Comparison of ENCODE assay signal across 10 cellular contexts in the genomic region with DNA sequence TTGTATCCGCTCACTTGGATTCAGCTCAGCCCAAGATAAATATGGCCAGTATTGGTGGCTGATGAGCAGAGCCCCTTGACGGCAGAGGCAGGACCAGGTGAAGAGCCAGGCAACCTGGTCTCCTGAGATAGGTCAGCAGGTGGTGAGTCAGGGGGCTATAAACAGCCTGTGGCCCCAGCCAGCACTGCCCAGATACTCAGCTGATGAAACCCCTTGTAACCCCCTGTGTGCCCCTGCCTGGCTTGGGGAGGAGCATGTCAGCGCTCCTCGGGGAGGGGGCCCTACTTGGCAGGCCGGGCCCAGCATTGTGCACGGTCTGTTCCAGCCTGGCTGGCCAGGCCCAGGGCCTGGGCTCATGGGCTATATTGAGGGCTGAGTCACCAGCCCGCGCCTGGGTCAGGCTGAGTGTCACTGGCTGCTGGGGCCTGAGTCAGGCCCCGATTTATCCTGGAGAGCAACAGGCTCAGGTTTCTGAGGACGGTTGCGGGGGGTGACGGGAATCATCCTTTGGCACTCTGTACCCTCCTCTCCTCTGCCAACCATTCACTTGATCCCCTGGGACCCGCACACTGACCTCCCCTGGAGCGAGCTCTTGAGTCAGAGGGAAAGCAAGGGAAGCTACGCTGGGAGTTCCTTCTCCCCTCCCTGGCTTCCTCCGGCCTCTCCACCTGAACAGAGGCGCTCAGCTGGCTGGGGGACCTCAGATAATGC. TPM values are rescaled to one million over a fixed set of nuclear protein-coding genes. Genes with fewer than 3 reads are reported as not detected.
DNase-seq lines count a peak whose midpoint lies in the region; ATAC-seq and TF ChIP-seq lines count a peak whose summit lies in the region.
"Had no signal": no experiment of that assay in that cellular context is flagged by ENCODE, and none has a peak within 500 bp of the region (broad histone marks: within the 10 kb centered on the region; RNA-seq: fewer than 3 reads in every experiment).

No MANE protein-coding gene starts in this region.

- 68% methylated on average over 15 of the region's 17 CpGs for WGBS in prostate gland

- ATAC-seq in GM18858 (IDR thresholded peaks at IDR 0.05; ENCODE audit: unreplicated experiment), result no peak

- H3K4me1 ChIP-seq in SJSA1 (replicated peaks) (peaks cover 48% of the 10 kb centered on the region), prostate gland (replicated peaks) (no peaks in the 10 kb centered on the region), HAP-1 (peaks cover 16% of the 10 kb centered on the region)

- no peaks in the 10 kb centered on the region for H3K27me3 ChIP-seq in SJSA1 (replicated peaks)
- no peaks in the 10 kb centered on the region for H3K27me3 ChIP-seq in prostate gland (replicated peaks; ENCODE audit: insufficient read depth)
- no peaks in the 10 kb centered on the region for H3K27me3 ChIP-seq in HAP-1 (ENCODE audit: low read depth)

- peaks cover 4% of the 10 kb centered on the region; the same call in 1 of the 2 replicates for H3K36me3 ChIP-seq in SJSA1
- H3K36me3 ChIP-seq in prostate gland, result no peaks in the 10 kb centered on the region
- H3K36me3 ChIP-seq in HAP-1 (replicated peaks), result no peaks in the 10 kb centered on the region

- intact Hi-C loops in prostate gland (cut with DNase I), result loop anchor here (5.0 kb wide), 1 partner anchor 35 kb away; the partner anchor contains the start of gene CCDC136

- H3K4me3 ChIP-seq in SJSA1 (no peak overlapping the region), foreskin fibroblast (ENCODE audit: low read depth in 1 of 2, low read length in 2 of 2) (no peak overlapping the region), prostate gland (no peak overlapping the region), HAP-1 (no peak overlapping the region)

- no peaks in the 10 kb centered on the region for H3K9me3 ChIP-seq in SJSA1 (replicated peaks)
- H3K9me3 ChIP-seq in prostate gland, result no peaks in the 10 kb centered on the region
- no peaks in the 10 kb centered on the region for H3K9me3 ChIP-seq in HAP-1

- TF ChIP-seq CTCF in foreskin fibroblast (IDR thresholded peaks at IDR 0.05; ENCODE audit: low read depth, low read length), result no peak
- no peak for TF ChIP-seq CTCF in prostate gland (IDR thresholded peaks at IDR 0.05)

- in situ Hi-C loops in HAP-1 (cut with MboI; ENCODE audit: low sequenced_read_pairs), result no loop called here

- DNase-seq in ELF-1 (ENCODE audit: low read depth, low spot score), result peak; percentile 79
- DNase-seq in SJSA1 (ENCODE audit: low read depth in 1 of 2, low spot score in 2 of 2), result peak; percentile 66 to 78
- peak; percentile 83 to 93 for DNase-seq in foreskin fibroblast
- DNase-seq in prostate gland (ENCODE audit: low spot score), result no peak
- no peak for DNase-seq in NCI-H1105 (lab: John Stamatoyannopoulos, UW)
- DNase-seq in HAP-1 (ENCODE audit: low spot score in 2 of 2), result no peak
- DNase-seq in activated effector memory CD4-positive, alpha-beta T cell treated with anti-CD3 and anti-CD28 coated beads, Interleukin-2, amount 50 U/mL, for 16 hours, result no peak
- DNase-seq: DND-41 had no signal

- H3K27ac ChIP-seq in SJSA1 (peak overlapping the region; percentile 45), prostate gland (peak overlapping the region; percentile 62 to 71)

- TF ChIP-seq POLR2A in prostate gland (IDR thresholded peaks at IDR 0.05), result no peak

RNA-seq across cellular contexts. Expression of gene FLNC, which starts 2.8 kb away (rescaled TPM):
- 56.8 and 84.7 TPM in 2 replicates for total RNA-seq in SJSA1 (2014; rRNA removed; shearing (Covaris generic))
- total RNA-seq in prostate gland, result 100 to 1,000 TPM; 104 to 150 TPM

RNA-seq across cellular contexts. Expression of gene ATP6V1F, which starts 35.3 kb away (rescaled TPM):
- total RNA-seq in SJSA1 (2014; rRNA removed; shearing (Covaris generic)), result 53.6 and 96.2 TPM in 2 replicates
- 100 to 1,000 TPM; 116 to 118 TPM for total RNA-seq in prostate gland

RNA-seq across cellular contexts. Expression of gene CCDC136, which starts 35.6 kb away (rescaled TPM):
- 1.0 and 1.8 TPM in 2 replicates for total RNA-seq in SJSA1 (2014; rRNA removed; shearing (Covaris generic))
- 10 to 100 TPM; 11.7 to 61.2 TPM for total RNA-seq in prostate gland

RNA-seq across cellular contexts. Expression of gene OPN1SW, which starts 51.8 kb away (rescaled TPM):
- not detected in 2 replicates for total RNA-seq in SJSA1 (2014; rRNA removed; shearing (Covaris generic))
- not detected for total RNA-seq in prostate gland
- total RNA-seq: activated T-helper 1 cell treated with anti-CD3 and anti-CD28 coated beads, Interleukin-12 subunit alpha, Interleukin-12 subunit beta, Interleukin-2, Interleukin-4 antibody, amounts not matched to agents 30 ng/mL and 10 ng/mL and 1 ng/mL, durations not matched to agents 14 hours and 24 hours and 36 hours had no signal

Comparison
In these comparisons a context has a peak if more than half of its experiments do, and no peak if none do; other contexts are left out.
1. DNase-seq: peak in ELF-1 (single experiment), SJSA1 (2 of 2) and foreskin fibroblast (2 of 2); none in prostate gland (single experiment), NCI-H1105 (single experiment), HAP-1 (0 of 2) and activated effector memory CD4-positive, alpha-beta T cell treated with anti-CD3 and anti-CD28 coated beads, Interleukin-2, amount 50 U/mL, for 16 hours (single experiment).